ENCODE assay signal across 26 cellular contexts in the genomic region with DNA sequence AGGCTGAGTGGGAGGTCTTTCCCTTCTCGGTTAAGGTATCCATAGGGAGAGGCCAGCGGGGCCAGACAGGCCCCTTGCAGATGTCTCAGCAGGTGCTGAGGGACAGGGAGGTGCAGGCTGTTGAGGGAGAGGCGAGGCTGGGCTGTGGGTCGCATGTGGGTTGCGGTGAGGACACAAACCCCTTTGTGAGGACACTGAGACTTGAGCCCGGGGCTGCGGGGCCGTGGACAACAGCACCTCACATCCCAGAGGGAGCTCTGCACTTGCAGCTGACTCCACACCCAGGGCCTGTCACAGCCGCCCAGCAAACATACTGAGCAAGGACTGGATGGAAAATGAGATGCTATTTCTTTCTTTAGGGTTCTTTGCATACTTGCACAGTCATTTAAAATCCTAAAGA.
DNase-seq lines count a peak whose midpoint lies in the region; ATAC-seq and TF ChIP-seq lines count a peak whose summit lies in the region.
"Had no signal": no experiment of that assay in that cellular context is flagged by ENCODE, and none has a peak within 500 bp of the region (broad histone marks: within the 10 kb centered on the region; RNA-seq: fewer than 3 reads in every experiment).

No MANE protein-coding gene starts in this region.

- H3K4me3 ChIP-seq in lower lobe of right lung, result no peak overlapping the region
- no peak overlapping the region for H3K4me3 ChIP-seq in uterus
- H3K4me3 ChIP-seq: A549, GM23248 had no signal

- no peaks in the 10 kb centered on the region for H3K9me3 Mint-ChIP-seq in WTC11
- peaks cover 4% of the 10 kb centered on the region for H3K9me3 Mint-ChIP-seq in glutamatergic neuron (ENCODE audit: unreplicated experiment)
- no peaks in the 10 kb centered on the region for H3K9me3 Mint-ChIP-seq in neural crest cell
- no peaks in the 10 kb centered on the region for H3K9me3 Mint-ChIP-seq in Calu3 (ENCODE audit: low read depth, unreplicated experiment)
- H3K9me3 Mint-ChIP-seq: CD4-positive, alpha-beta memory T cell had no signal

- CTCF ChIA-PET in WTC11 (lab: Charles Lee) (no interaction called here), Calu3 (lab: Charles Lee) (no interaction called here)

- POLR2A ChIA-PET in WTC11 (lab: Charles Lee), result no interaction called here

- H3K36me3 ChIP-seq in lower lobe of right lung (peaks cover 28% of the 10 kb centered on the region), uterus (no peaks in the 10 kb centered on the region)

- H3K9me3 ChIP-seq in lower lobe of right lung (no peaks in the 10 kb centered on the region), uterus (no peaks in the 10 kb centered on the region)
- H3K9me3 ChIP-seq: A549, Caco-2 had no signal

- no peak for DNase-seq in WTC11 (ENCODE audit: low spot score)
- DNase-seq in glutamatergic neuron, result no peak
- no peak for DNase-seq in neural crest cell (ENCODE audit: low read depth, low spot score)
- no peak for DNase-seq in lower lobe of right lung
- no peak for DNase-seq in Calu3
- no peak for DNase-seq in NCI-H1694 treated with DMSO at 0.1 percent for 48 hours (lab: John Stamatoyannopoulos, UW)
- no peak for DNase-seq in uterus
- DNase-seq: AML-193; Caco-2; CD4-positive, alpha-beta memory T cell; DND-41; GM23248; H7; Kasumi-1; MV-4-11; NCI-H1105 treated with DMSO at 0.1 percent for 48 hours; NCI-H146; NCI-H2029; NCI-H2227 treated with DMSO at 0.1 percent for 48 hours; NCI-H510A; NCI-H69; SHP77 had no signal

- no peaks in the 10 kb centered on the region for H3K27me3 Mint-ChIP-seq in WTC11 (ENCODE audit: low read depth)
- peaks cover 2% of the 10 kb centered on the region for H3K27me3 Mint-ChIP-seq in glutamatergic neuron (ENCODE audit: unreplicated experiment)
- no peaks in the 10 kb centered on the region for H3K27me3 Mint-ChIP-seq in neural crest cell (ENCODE audit: low read depth)
- H3K27me3 Mint-ChIP-seq in Calu3 (ENCODE audit: unreplicated experiment), result no peaks in the 10 kb centered on the region
- H3K27me3 Mint-ChIP-seq: CD4-positive, alpha-beta memory T cell had no signal

- H3K4me3 Mint-ChIP-seq in WTC11 (no peak overlapping the region), glutamatergic neuron (ENCODE audit: unreplicated experiment) (peak overlapping the region; percentile 4), neural crest cell (no peak overlapping the region), Calu3 (ENCODE audit: low read depth, unreplicated experiment) (no peak overlapping the region)
- H3K4me3 Mint-ChIP-seq: CD4-positive, alpha-beta memory T cell had no signal

- TF ChIP-seq CTCF in WTC11 (IDR thresholded peaks at IDR 0.05) (no peak), glutamatergic neuron (IDR thresholded peaks at IDR 0.05; ENCODE audit: partially characterized antibody, unreplicated experiment) (no peak), neural crest cell (conservative IDR thresholded peaks at IDR 0.05) (no peak), lower lobe of right lung (IDR thresholded peaks at IDR 0.05) (no peak), Calu3 (IDR thresholded peaks at IDR 0.05; ENCODE audit: unreplicated experiment) (no peak), uterus (IDR thresholded peaks at IDR 0.05) (no peak)

- H3K27ac ChIP-seq in lower lobe of right lung, result no peak overlapping the region
- H3K27ac ChIP-seq in uterus, result no peak overlapping the region
- H3K27ac ChIP-seq: A549, GM23248, RWPE1 had no signal

- no peaks in the 10 kb centered on the region for H3K4me1 ChIP-seq in lower lobe of right lung
- no peaks in the 10 kb centered on the region for H3K4me1 ChIP-seq in uterus
- H3K4me1 ChIP-seq: A549, Caco-2 had no signal

- intact Hi-C loops in lower lobe of right lung (cut with DNase I), result no loop called here
- intact Hi-C loops in Calu3 (cut with micrococcal nuclease; ENCODE audit: unreplicated experiment), result no loop called here
- intact Hi-C loops in uterus (cut with DNase I; ENCODE audit: low total_unique reads), result no loop called here

- H3K4me1 Mint-ChIP-seq in WTC11 (peaks cover 7% of the 10 kb centered on the region), glutamatergic neuron (ENCODE audit: low read depth, unreplicated experiment) (peaks cover 22% of the 10 kb centered on the region), neural crest cell (peaks cover 6% of the 10 kb centered on the region), Calu3 (ENCODE audit: low read depth, unreplicated experiment) (no peaks in the 10 kb centered on the region)

- H3K27me3 ChIP-seq in lower lobe of right lung (ENCODE audit: low read depth), result no peaks in the 10 kb centered on the region
- H3K27me3 ChIP-seq in uterus, result no peaks in the 10 kb centered on the region

- no peak for TF ChIP-seq POLR2A in uterus (IDR thresholded peaks at IDR 0.05)

- no TSS peak for BruUV-seq in Calu3 (replicated peaks; lab: Mats Ljungman, UMichigan)

- H3K36me3 Mint-ChIP-seq in WTC11 (no peaks in the 10 kb centered on the region), glutamatergic neuron (ENCODE audit: unreplicated experiment) (no peaks in the 10 kb centered on the region), neural crest cell (ENCODE audit: low read depth) (no peaks in the 10 kb centered on the region), Calu3 (ENCODE audit: insufficient read depth, unreplicated experiment) (no peaks in the 10 kb centered on the region)

- H3K27ac Mint-ChIP-seq in WTC11, result peak overlapping the region; percentile 44; the same call in 1 of the 2 replicates
- no peak overlapping the region for H3K27ac Mint-ChIP-seq in glutamatergic neuron (ENCODE audit: unreplicated experiment)
- H3K27ac Mint-ChIP-seq in neural crest cell (ENCODE audit: unreplicated experiment), result peak overlapping the region; percentile 8
- no peak overlapping the region for H3K27ac Mint-ChIP-seq in Calu3 (ENCODE audit: unreplicated experiment)

- ATAC-seq in WTC11 (no peak), lower lobe of right lung (no peak)
- ATAC-seq: A549, HepG2, Panc1 had no signal

TF ChIP-seq in WTC11, 78 proteins besides CTCF, POLR2A, EP300 and RAD21:
- TF ChIP-seq SMAD4 (CRISPR knock-in tag; IDR thresholded peaks at IDR 0.05), result no peak
- no peak for TF ChIP-seq PRRX2 (CRISPR knock-in tag; IDR thresholded peaks at IDR 0.05)
- TF ChIP-seq ATF2 (CRISPR knock-in tag; IDR thresholded peaks at IDR 0.05; ENCODE audit: borderline replicate concordance, low read depth), result no peak
- TF ChIP-seq ZBTB21 (CRISPR knock-in tag; IDR thresholded peaks at IDR 0.05; ENCODE audit: borderline replicate concordance), result no peak

Comparison
In these comparisons a context has a peak if more than half of its experiments do, and no peak if none do; other contexts are left out.
1. H3K27ac Mint-ChIP-seq: peak in WTC11 (single experiment) and neural crest cell (single experiment); none in glutamatergic neuron (single experiment) and Calu3 (single experiment).